In the genomic region with DNA sequence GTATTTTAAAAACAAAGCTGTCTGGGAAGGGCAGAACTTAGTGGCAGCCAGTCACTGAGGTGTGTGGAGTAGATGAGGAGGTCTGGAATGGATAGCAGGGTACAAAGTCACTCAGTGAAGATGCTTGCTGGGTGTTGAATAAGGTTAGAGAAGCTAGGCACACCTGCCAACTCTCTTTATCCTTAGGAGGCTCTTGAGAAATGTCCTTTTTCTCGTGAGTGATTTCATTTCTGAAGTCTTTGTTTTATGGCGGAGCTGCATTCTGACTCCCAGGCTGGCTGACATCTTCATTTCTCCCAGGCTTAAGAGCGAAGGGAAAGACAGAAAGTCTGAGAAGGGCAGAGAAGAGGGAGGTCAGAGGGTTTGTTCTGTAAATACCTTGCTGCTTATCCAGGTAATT, we compare ENCODE assay signal across 1 cellular context.
TF ChIP-seq lines count a peak whose summit lies in the region.

No MANE protein-coding gene starts in this region.

TF ChIP-seq in GM23338, 12 proteins besides CTCF, POLR2A, EP300 and RAD21 (continued from another document):
- TF ChIP-seq, protein P1, sequence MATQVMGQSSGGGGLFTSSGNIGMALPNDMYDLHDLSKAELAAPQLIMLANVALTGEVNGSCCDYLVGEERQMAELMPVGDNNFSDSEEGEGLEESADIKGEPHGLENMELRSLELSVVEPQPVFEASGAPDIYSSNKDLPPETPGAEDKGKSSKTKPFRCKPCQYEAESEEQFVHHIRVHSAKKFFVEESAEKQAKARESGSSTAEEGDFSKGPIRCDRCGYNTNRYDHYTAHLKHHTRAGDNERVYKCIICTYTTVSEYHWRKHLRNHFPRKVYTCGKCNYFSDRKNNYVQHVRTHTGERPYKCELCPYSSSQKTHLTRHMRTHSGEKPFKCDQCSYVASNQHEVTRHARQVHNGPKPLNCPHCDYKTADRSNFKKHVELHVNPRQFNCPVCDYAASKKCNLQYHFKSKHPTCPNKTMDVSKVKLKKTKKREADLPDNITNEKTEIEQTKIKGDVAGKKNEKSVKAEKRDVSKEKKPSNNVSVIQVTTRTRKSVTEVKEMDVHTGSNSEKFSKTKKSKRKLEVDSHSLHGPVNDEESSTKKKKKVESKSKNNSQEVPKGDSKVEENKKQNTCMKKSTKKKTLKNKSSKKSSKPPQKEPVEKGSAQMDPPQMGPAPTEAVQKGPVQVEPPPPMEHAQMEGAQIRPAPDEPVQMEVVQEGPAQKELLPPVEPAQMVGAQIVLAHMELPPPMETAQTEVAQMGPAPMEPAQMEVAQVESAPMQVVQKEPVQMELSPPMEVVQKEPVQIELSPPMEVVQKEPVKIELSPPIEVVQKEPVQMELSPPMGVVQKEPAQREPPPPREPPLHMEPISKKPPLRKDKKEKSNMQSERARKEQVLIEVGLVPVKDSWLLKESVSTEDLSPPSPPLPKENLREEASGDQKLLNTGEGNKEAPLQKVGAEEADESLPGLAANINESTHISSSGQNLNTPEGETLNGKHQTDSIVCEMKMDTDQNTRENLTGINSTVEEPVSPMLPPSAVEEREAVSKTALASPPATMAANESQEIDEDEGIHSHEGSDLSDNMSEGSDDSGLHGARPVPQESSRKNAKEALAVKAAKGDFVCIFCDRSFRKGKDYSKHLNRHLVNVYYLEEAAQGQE (IDR thresholded peaks at IDR 0.05; ENCODE audit: unreplicated experiment), result no peak
- TF ChIP-seq, protein P2, sequence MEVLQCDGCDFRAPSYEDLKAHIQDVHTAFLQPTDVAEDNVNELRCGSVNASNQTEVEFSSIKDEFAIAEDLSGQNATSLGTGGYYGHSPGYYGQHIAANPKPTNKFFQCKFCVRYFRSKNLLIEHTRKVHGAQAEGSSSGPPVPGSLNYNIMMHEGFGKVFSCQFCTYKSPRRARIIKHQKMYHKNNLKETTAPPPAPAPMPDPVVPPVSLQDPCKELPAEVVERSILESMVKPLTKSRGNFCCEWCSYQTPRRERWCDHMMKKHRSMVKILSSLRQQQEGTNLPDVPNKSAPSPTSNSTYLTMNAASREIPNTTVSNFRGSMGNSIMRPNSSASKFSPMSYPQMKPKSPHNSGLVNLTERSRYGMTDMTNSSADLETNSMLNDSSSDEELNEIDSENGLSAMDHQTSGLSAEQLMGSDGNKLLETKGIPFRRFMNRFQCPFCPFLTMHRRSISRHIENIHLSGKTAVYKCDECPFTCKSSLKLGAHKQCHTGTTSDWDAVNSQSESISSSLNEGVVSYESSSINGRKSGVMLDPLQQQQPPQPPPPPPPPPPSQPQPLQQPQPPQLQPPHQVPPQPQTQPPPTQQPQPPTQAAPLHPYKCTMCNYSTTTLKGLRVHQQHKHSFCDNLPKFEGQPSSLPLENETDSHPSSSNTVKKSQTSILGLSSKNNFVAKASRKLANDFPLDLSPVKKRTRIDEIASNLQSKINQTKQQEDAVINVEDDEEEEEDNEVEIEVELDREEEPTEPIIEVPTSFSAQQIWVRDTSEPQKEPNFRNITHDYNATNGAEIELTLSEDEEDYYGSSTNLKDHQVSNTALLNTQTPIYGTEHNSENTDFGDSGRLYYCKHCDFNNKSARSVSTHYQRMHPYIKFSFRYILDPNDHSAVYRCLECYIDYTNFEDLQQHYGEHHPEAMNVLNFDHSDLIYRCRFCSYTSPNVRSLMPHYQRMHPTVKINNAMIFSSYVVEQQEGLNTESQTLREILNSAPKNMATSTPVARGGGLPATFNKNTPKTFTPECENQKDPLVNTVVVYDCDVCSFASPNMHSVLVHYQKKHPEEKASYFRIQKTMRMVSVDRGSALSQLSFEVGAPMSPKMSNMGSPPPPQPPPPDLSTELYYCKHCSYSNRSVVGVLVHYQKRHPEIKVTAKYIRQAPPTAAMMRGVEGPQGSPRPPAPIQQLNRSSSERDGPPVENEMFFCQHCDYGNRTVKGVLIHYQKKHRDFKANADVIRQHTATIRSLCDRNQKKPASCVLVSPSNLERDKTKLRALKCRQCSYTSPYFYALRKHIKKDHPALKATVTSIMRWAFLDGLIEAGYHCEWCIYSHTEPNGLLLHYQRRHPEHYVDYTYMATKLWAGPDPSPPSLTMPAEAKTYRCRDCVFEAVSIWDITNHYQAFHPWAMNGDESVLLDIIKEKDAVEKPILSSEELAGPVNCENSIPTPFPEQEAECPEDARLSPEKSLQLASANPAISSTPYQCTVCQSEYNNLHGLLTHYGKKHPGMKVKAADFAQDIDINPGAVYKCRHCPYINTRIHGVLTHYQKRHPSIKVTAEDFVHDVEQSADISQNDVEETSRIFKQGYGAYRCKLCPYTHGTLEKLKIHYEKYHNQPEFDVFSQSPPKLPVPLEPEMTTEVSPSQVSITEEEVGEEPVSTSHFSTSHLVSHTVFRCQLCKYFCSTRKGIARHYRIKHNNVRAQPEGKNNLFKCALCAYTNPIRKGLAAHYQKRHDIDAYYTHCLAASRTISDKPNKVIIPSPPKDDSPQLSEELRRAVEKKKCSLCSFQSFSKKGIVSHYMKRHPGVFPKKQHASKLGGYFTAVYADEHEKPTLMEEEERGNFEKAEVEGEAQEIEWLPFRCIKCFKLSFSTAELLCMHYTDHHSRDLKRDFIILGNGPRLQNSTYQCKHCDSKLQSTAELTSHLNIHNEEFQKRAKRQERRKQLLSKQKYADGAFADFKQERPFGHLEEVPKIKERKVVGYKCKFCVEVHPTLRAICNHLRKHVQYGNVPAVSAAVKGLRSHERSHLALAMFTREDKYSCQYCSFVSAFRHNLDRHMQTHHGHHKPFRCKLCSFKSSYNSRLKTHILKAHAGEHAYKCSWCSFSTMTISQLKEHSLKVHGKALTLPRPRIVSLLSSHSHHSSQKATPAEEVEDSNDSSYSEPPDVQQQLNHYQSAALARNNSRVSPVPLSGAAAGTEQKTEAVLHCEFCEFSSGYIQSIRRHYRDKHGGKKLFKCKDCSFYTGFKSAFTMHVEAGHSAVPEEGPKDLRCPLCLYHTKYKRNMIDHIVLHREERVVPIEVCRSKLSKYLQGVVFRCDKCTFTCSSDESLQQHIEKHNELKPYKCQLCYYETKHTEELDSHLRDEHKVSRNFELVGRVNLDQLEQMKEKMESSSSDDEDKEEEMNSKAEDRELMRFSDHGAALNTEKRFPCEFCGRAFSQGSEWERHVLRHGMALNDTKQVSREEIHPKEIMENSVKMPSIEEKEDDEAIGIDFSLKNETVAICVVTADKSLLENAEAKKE (CRISPR knock-in tag; IDR thresholded peaks at IDR 0.05), result no peak
- TF ChIP-seq POLR2AphosphoS5 (IDR thresholded peaks at IDR 0.05; ENCODE audit: low read depth) (no peak), EZH2phosphoT487 (IDR thresholded peaks at IDR 0.05; ENCODE audit: unreplicated experiment) (no peak), ZNF114 (CRISPR knock-in tag; IDR thresholded peaks at IDR 0.05) (no peak), NANOG (IDR thresholded peaks at IDR 0.05; ENCODE audit: borderline replicate concordance) (no peak), JUNB (IDR thresholded peaks at IDR 0.05; ENCODE audit: unreplicated experiment) (no peak), EZH2 (IDR thresholded peaks at IDR 0.05; ENCODE audit: low read depth, unreplicated experiment) (no peak), CREB1 (CRISPR knock-in tag; IDR thresholded peaks at IDR 0.05; ENCODE audit: low read depth) (no peak)
